Comparison of ENCODE assay signal across 8 cellular contexts in genomic region chr15:51751687-51752683, GRCh38. TPM values are rescaled to one million over a fixed set of nuclear protein-coding genes. Genes with fewer than 3 reads are reported as not detected.
DNase-seq lines count a peak whose midpoint lies in the region; ATAC-seq and TF ChIP-seq lines count a peak whose summit lies in the region.

No MANE protein-coding gene starts in this region.

- POLR2A ChIA-PET in activated CD4-positive, alpha-beta T cell treated with anti-CD3 and anti-CD28 coated beads, Interleukin-2, amount 10 ng/mL, durations not matched to agents 7 days and 5 days (lab: Charles Lee) = no interaction called here

- H3K9me3 ChIP-seq in HUES48 (ENCODE audit: control insufficient read depth, insufficient read depth, low read length) = no peaks in the 10 kb centered on the region
- H3K9me3 ChIP-seq in esophagus muscularis mucosa = no peaks in the 10 kb centered on the region

- peaks cover 38% of the 10 kb centered on the region for H3K4me1 Mint-ChIP-seq in activated CD4-positive, alpha-beta T cell treated with anti-CD3 and anti-CD28 coated beads, Interleukin-2, amount 10 ng/mL, durations not matched to agents 7 days and 5 days
- H3K4me1 Mint-ChIP-seq in naive B cell = peaks cover 28 to 45% (median 29%) of the 10 kb centered on the region in 3 donors

- no peaks in the 10 kb centered on the region for H3K36me3 ChIP-seq in HUES48 (ENCODE audit: control insufficient read depth, insufficient read depth, low read length)
- H3K36me3 ChIP-seq in esophagus muscularis mucosa = no peaks in the 10 kb centered on the region

- no peak for TF ChIP-seq POLR2A in esophagus muscularis mucosa (IDR thresholded peaks at IDR 0.05; ENCODE audit: low read depth)

- intact Hi-C loops in esophagus muscularis mucosa (cut with DNase I) = no loop called here

- no peak for TF ChIP-seq CTCF in esophagus muscularis mucosa (IDR thresholded peaks at IDR 0.05)

- H3K9ac ChIP-seq in HUES48 (ENCODE audit: low read depth, low read length) = no peak overlapping the region

- peaks cover 18% of the 10 kb centered on the region for H3K36me3 Mint-ChIP-seq in activated CD4-positive, alpha-beta T cell treated with anti-CD3 and anti-CD28 coated beads, Interleukin-2, amount 10 ng/mL, durations not matched to agents 7 days and 5 days (ENCODE audit: low read depth)
- H3K36me3 Mint-ChIP-seq in naive B cell = no peaks in the 10 kb centered on the region

- peak; percentile 51 for DNase-seq in ELF-1 (ENCODE audit: low read depth, low spot score)
- no peak for DNase-seq in activated CD4-positive, alpha-beta T cell treated with anti-CD3 and anti-CD28 coated beads, Interleukin-2, amount 10 ng/mL, durations not matched to agents 7 days and 5 days
- peak; percentile 86 for DNase-seq in esophagus muscularis mucosa (ENCODE audit: extremely low spot score)
- DNase-seq in naive B cell = no peak
- no peak for DNase-seq in HK-2 (ENCODE audit: unreplicated experiment)
- DNase-seq in epidermal melanocyte (ENCODE audit: insufficient read length, low spot score) = no peak

- no peak for TF ChIP-seq EP300 in esophagus muscularis mucosa (IDR thresholded peaks at IDR 0.05)

- peaks cover 5% of the 10 kb centered on the region for H3K4me1 ChIP-seq in HUES48 (ENCODE audit: control insufficient read depth, insufficient read depth, low read length)
- peaks cover 14 to 24% (median 20%) of the 10 kb centered on the region in 4 donors for H3K4me1 ChIP-seq in esophagus muscularis mucosa

- CTCF ChIA-PET in activated CD4-positive, alpha-beta T cell treated with anti-CD3 and anti-CD28 coated beads, Interleukin-2, amount 10 ng/mL, durations not matched to agents 7 days and 5 days (lab: Charles Lee) = interaction anchor here (2.0 kb wide), 1 partner anchor 15 kb away, joined by 8 read pairs; the partner anchor contains the start of gene LYSMD2

- no peak overlapping the region for H3K27ac Mint-ChIP-seq in activated CD4-positive, alpha-beta T cell treated with anti-CD3 and anti-CD28 coated beads, Interleukin-2, amount 10 ng/mL, durations not matched to agents 7 days and 5 days
- H3K27ac Mint-ChIP-seq in naive B cell = peak overlapping the region in 3 of 6 donors; percentile 15 to 65 (median 23)

- peak overlapping the region; percentile 82 for H3K4me3 Mint-ChIP-seq in activated CD4-positive, alpha-beta T cell treated with anti-CD3 and anti-CD28 coated beads, Interleukin-2, amount 10 ng/mL, durations not matched to agents 7 days and 5 days
- H3K4me3 Mint-ChIP-seq in naive B cell = peak overlapping the region; percentile 83 to 96 (median 90)

- WGBS in esophagus muscularis mucosa = 8% methylated on average over 20 of the region's 73 CpGs

- peaks cover 9% of the 10 kb centered on the region for H3K9me3 Mint-ChIP-seq in activated CD4-positive, alpha-beta T cell treated with anti-CD3 and anti-CD28 coated beads, Interleukin-2, amount 10 ng/mL, durations not matched to agents 7 days and 5 days
- H3K9me3 Mint-ChIP-seq in naive B cell = no peaks in the 10 kb centered on the region

- no peak overlapping the region for H3K27ac ChIP-seq in HUES48 (ENCODE audit: low read depth, low read length)
- peak overlapping the region; percentile 79 to 87 (median 84) for H3K27ac ChIP-seq in esophagus muscularis mucosa (replicated peaks in 1 of 4)

- peak; percentile 34 for ATAC-seq in GM21381 (IDR thresholded peaks at IDR 0.05; ENCODE audit: unreplicated experiment)
- peak; percentile 44 to 52 for ATAC-seq in naive B cell (ENCODE audit: low read depth in 2 of 2)

- peak overlapping the region; percentile 87 for H3K4me3 ChIP-seq in HUES48 (ENCODE audit: low read depth, low read length)
- H3K4me3 ChIP-seq in esophagus muscularis mucosa = peak overlapping the region; percentile 80 to 98 (median 88)

- peaks cover 35% of the 10 kb centered on the region for H3K27me3 Mint-ChIP-seq in activated CD4-positive, alpha-beta T cell treated with anti-CD3 and anti-CD28 coated beads, Interleukin-2, amount 10 ng/mL, durations not matched to agents 7 days and 5 days
- peaks cover 0 to 5% (median 4%) of the 10 kb centered on the region in 3 donors for H3K27me3 Mint-ChIP-seq in naive B cell

- H3K27me3 ChIP-seq in HUES48 (ENCODE audit: control insufficient read depth, insufficient read depth, low read length) = peaks cover 60% of the 10 kb centered on the region
- no peaks in the 10 kb centered on the region for H3K27me3 ChIP-seq in esophagus muscularis mucosa

RNA-seq across cellular contexts. Expression of gene TMOD2, which starts 0.6 kb away (rescaled TPM):
- total RNA-seq in activated CD4-positive, alpha-beta T cell treated with anti-CD3 and anti-CD28 coated beads, Interleukin-2, amount 10 ng/mL, durations not matched to agents 7 days and 5 days = 10 to 100 TPM; 10.9 to 12.8 TPM
- total RNA-seq in esophagus muscularis mucosa = 10 to 100 TPM; 14.6 to 24.9 (median 19.5) TPM
- 1 to 10 TPM; 1.4 to 4.1 (median 2.2) TPM for polyA plus RNA-seq in naive B cell (ENCODE audit: low read depth in 6 of 6)

RNA-seq across cellular contexts. Expression of gene LYSMD2, which starts 14.5 kb away (rescaled TPM):
- total RNA-seq in activated CD4-positive, alpha-beta T cell treated with anti-CD3 and anti-CD28 coated beads, Interleukin-2, amount 10 ng/mL, durations not matched to agents 7 days and 5 days = 10 to 100 TPM; 18.2 to 23.6 TPM
- 10 to 100 TPM in 3 of 4 donors, 1 to 10 TPM in 1; 10.0 to 14.1 (median 12.9) TPM for total RNA-seq in esophagus muscularis mucosa
- 100 to 1,000 TPM in 1 of 6 donors, 10 to 100 TPM in 5; 56.6 to 120 (median 84.1) TPM for polyA plus RNA-seq in naive B cell (ENCODE audit: low read depth in 6 of 6)

Comparison
In these comparisons a context has a peak if more than half of its experiments do, and no peak if none do; other contexts are left out.
1. DNase-seq: peak in ELF-1 (single experiment) and esophagus muscularis mucosa (single experiment); none in activated CD4-positive, alpha-beta T cell treated with anti-CD3 and anti-CD28 coated beads, Interleukin-2, amount 10 ng/mL, durations not matched to agents 7 days and 5 days (single experiment), naive B cell (single experiment), HK-2 (single experiment) and epidermal melanocyte (single experiment).